Comparison of ENCODE assay signal across 8 cellular contexts in the genomic region with DNA sequence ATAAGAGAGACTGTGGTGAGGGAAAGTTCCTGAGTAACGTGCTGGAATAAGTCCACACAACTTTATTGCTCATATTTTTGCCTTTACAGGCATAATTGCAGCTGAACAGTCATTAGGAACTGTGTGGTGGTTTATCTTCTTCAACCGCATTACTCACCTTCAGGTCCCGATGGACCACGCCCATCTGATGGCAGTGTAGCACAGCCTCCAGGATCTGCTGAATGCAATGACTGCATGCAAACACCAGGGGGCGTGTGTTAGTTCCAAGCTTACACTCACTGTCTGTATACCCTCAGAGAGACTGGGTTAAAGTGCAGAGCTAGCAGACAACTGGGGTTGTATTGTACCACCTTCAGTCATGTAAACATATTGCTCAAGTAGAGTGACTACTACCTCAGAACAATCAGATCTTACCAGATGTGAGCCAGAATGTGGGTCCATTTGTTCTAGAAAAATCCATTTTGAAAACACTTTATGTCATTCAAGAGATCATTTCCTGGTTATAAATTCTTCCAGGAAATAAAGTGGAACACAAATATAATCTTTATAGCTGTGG.
DNase-seq lines count a peak whose midpoint lies in the region; ATAC-seq, FAIRE-seq and TF ChIP-seq lines count a peak whose summit lies in the region.

No MANE protein-coding gene starts in this region.

- no peaks in the 10 kb centered on the region for H3K27me3 ChIP-seq in SJCRH30
- no peaks in the 10 kb centered on the region for H3K27me3 ChIP-seq in osteoblast (ENCODE audit: insufficient read depth, low read length)
- H3K27me3 ChIP-seq in thoracic aorta (replicated peaks; ENCODE audit: insufficient read depth) = no peaks in the 10 kb centered on the region

- H3K4me1 ChIP-seq in SJCRH30 (peaks cover 7% of the 10 kb centered on the region), osteoblast (ENCODE audit: insufficient read depth, low read length) (peaks cover 13% of the 10 kb centered on the region), thoracic aorta (ENCODE audit: control insufficient read depth in 1 of 2, low read depth in 2 of 2) (peaks cover 0 to 11% of the 10 kb centered on the region in 2 donors)

- no peak overlapping the region for H3K27ac ChIP-seq in SJCRH30
- H3K27ac ChIP-seq in osteoblast (ENCODE audit: low read depth, low read length) = peak overlapping the region; percentile 35
- peak overlapping the region; percentile 26 to 46 for H3K27ac ChIP-seq in thoracic aorta

- no peak overlapping the region for H3K4me3 Mint-ChIP-seq in HFFc6

- H3K27me3 Mint-ChIP-seq in HFFc6 (ENCODE audit: insufficient read depth) = no peaks in the 10 kb centered on the region

- H3K36me3 ChIP-seq in SJCRH30 (no peaks in the 10 kb centered on the region), osteoblast (ENCODE audit: insufficient read depth, low read length) (peaks cover 28% of the 10 kb centered on the region), thoracic aorta (no peaks in the 10 kb centered on the region)

- no peaks in the 10 kb centered on the region for H4K20me1 ChIP-seq in osteoblast (ENCODE audit: insufficient read depth, low read length)

- no peaks in the 10 kb centered on the region for H3K9me3 Mint-ChIP-seq in HFFc6

- peak; percentile 10 for FAIRE-seq in frontal cortex (lab: Jason Lieb, UNC)

- H3K36me3 Mint-ChIP-seq in HFFc6 (ENCODE audit: low read depth) = peaks cover 28% of the 10 kb centered on the region

- DNase-seq in HFFc6 (peak; percentile 95), MV-4-11 (lab: John Stamatoyannopoulos, UW) (peak; percentile 92), SJCRH30 (peak; percentile 89 to 97), frontal cortex (ENCODE audit: low spot score in 2 of 2) (peak; percentile 24 to 43), osteoblast (ENCODE audit: insufficient read length, low spot score, missing footprints) (peak; percentile 65), thoracic aorta (ENCODE audit: low spot score) (peak; percentile 73)
- DNase-seq in activated gamma-delta T cell treated with anti-CD3 and anti-CD28 coated beads, Interleukin-2, amount 50 U/mL, for 16 hours (ENCODE audit: low read depth) = peak; percentile 81

- no peaks in the 10 kb centered on the region for H3K9me3 ChIP-seq in SJCRH30 (replicated peaks)
- H3K9me3 ChIP-seq in osteoblast (ENCODE audit: low read depth, low read length) = no peaks in the 10 kb centered on the region
- H3K9me3 ChIP-seq in thoracic aorta = no peaks in the 10 kb centered on the region

- no peak overlapping the region for H3K4me3 ChIP-seq in SJCRH30
- no peak overlapping the region for H3K4me3 ChIP-seq in osteoblast (ENCODE audit: insufficient read depth, low read length)
- no peak overlapping the region for H3K4me3 ChIP-seq in thoracic aorta

- TF ChIP-seq CTCF in GM12801 (IDR thresholded peaks at IDR 0.05; ENCODE audit: extremely low read depth, insufficient read length) (peak; percentile 92), HFFc6 (IDR thresholded peaks at IDR 0.05) (peak; percentile 100), osteoblast (IDR thresholded peaks at IDR 0.05; ENCODE audit: extremely low read depth, low read depth, low read length) (peak; percentile 100), thoracic aorta (IDR thresholded peaks at IDR 0.05) (peak; percentile 97)

- ATAC-seq in thoracic aorta (ENCODE audit: insufficient number of reproducible peaks, low FRiP score, low read depth) = peak; percentile 93

- peaks cover 5% of the 10 kb centered on the region for H3K79me2 ChIP-seq in osteoblast (ENCODE audit: insufficient read depth, low read length)

- peaks cover 37% of the 10 kb centered on the region for H3K4me1 Mint-ChIP-seq in HFFc6 (ENCODE audit: low read depth)

- H2AFZ ChIP-seq in osteoblast (ENCODE audit: low read length) = no peak overlapping the region

- peak overlapping the region; percentile 24 for H3K4me2 ChIP-seq in osteoblast (ENCODE audit: insufficient read depth, low read length)

- H3K27ac Mint-ChIP-seq in HFFc6 = peak overlapping the region; percentile 56; the same call in 1 of the 2 replicates

Comparison
In these comparisons a context has a peak if more than half of its experiments do, and no peak if none do; other contexts are left out.
1. DNase-seq: peak in every context shown above with its lines; median percentile 95 in HFFc6; 93 in SJCRH30; 92 in MV-4-11; 81 in activated gamma-delta T cell treated with anti-CD3 and anti-CD28 coated beads, Interleukin-2, amount 50 U/mL, for 16 hours; 73 in thoracic aorta; 65 in osteoblast; 34 in frontal cortex.